ENCODE assay signal across 23 cellular contexts in the genomic region with DNA sequence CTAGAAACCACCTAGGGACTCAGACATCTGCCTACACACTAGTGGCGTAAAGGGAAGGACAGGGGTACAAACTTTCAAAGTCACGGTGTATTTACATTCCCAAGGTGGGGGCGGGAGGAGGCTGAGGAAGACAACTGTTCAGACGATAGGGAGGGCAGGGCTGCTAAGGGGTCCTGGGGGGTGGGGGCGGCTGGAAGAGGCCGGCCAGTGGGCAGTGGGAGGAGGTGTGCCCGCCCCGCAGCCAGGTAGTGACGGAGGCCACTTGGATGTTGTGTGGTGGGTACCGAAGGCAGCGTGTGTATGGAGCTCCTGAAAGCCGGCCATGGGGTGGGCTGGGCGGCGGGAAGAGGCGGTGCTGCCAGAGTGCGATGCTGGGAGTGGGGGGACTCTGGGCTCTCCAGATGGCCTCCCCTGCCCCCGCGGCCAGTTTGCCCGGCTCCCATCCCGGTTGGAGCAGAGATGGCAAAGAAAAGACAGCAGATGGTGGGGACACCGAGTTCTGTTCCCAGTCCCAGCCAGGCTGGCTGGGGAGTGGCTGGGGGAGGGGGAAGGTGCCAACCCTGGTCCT. TPM values are rescaled to one million over a fixed set of nuclear protein-coding genes. Genes with fewer than 3 reads are reported as not detected.
A peak's percentile ranks its signal among the peaks of the same experiment; 100 is the strongest.
DNase-seq lines count a peak whose midpoint lies in the region; ATAC-seq and TF ChIP-seq lines count a peak whose summit lies in the region.
"Had no signal": no experiment of that assay in that cellular context is flagged by ENCODE, and none has a peak within 500 bp of the region (broad histone marks: within the 10 kb centered on the region; RNA-seq: fewer than 3 reads in every experiment).

No MANE protein-coding gene starts in this region.

- H3K4me1 ChIP-seq in BE2C (peaks cover 23% of the 10 kb centered on the region), mucosa of descending colon (ENCODE audit: low read depth) (no peaks in the 10 kb centered on the region), right lobe of liver (no peaks in the 10 kb centered on the region)

- DNase-seq in BE2C (peak; percentile 10), DMS 273 treated with DMSO at 0.1 percent for 48 hours (lab: John Stamatoyannopoulos, UW) (peak; percentile 82), NCI-H524 (lab: John Stamatoyannopoulos, UW) (peak; percentile 81 to 88), cerebellum (ENCODE audit: low spot score) (peak; percentile 68), mucosa of descending colon (no peak), hypothalamus (lab: John Stamatoyannopoulos, UW) (no peak), right lobe of liver (no peak)
- no peak for DNase-seq in stimulated activated naive B cell treated with anti-CD40 and anti-IgM and Interleukin-4, amounts not matched to agents 10 μg/mL and 1 μg/mL and 100 μg/mL, for 72 hours
- DNase-seq: CD8-positive, alpha-beta memory T cell; DMS153; DND-41; Karpas-422; NCI-H1092; NCI-H1417 treated with DMSO at 0.1 percent for 48 hours; NCI-H1930; NCI-H2107; NCI-H446 treated with DMSO at 0.1 percent for 48 hours; NCI-H69; Right ventricle myocardium superior had no signal

- no peak for ATAC-seq in stimulated activated naive B cell treated with anti-CD40 and anti-IgM and Interleukin-4, amounts not matched to agents 10 μg/mL and 1 μg/mL and 100 μg/mL, for 72 hours (replicated peaks)
- ATAC-seq in mucosa of descending colon = no peak
- no peak for ATAC-seq in right lobe of liver
- ATAC-seq: HepG2 had no signal

- H3K4me3 Mint-ChIP-seq in stimulated activated naive B cell treated with anti-CD40 and anti-IgM and Interleukin-4, amounts not matched to agents 10 μg/mL and 1 μg/mL and 100 μg/mL, for 72 hours = no peak overlapping the region
- H3K4me3 Mint-ChIP-seq: B cell; CD14-positive monocyte; CD8-positive, alpha-beta memory T cell had no signal

- H3K4me3 ChIP-seq in BE2C (ENCODE audit: low read depth, low read length) (no peak overlapping the region), mucosa of descending colon (no peak overlapping the region), right lobe of liver (no peak overlapping the region)

- no peaks in the 10 kb centered on the region for H3K9me3 Mint-ChIP-seq in stimulated activated naive B cell treated with anti-CD40 and anti-IgM and Interleukin-4, amounts not matched to agents 10 μg/mL and 1 μg/mL and 100 μg/mL, for 72 hours
- H3K9me3 Mint-ChIP-seq: CD8-positive, alpha-beta memory T cell had no signal

- H3K9me3 ChIP-seq in BE2C = no peaks in the 10 kb centered on the region
- no peaks in the 10 kb centered on the region for H3K9me3 ChIP-seq in mucosa of descending colon
- no peaks in the 10 kb centered on the region for H3K9me3 ChIP-seq in right lobe of liver

- no peak for TF ChIP-seq POLR2A in right lobe of liver (IDR thresholded peaks at IDR 0.05)

- peaks cover 0 to 8% of the 10 kb centered on the region in 2 donors for H3K27me3 Mint-ChIP-seq in stimulated activated naive B cell treated with anti-CD40 and anti-IgM and Interleukin-4, amounts not matched to agents 10 μg/mL and 1 μg/mL and 100 μg/mL, for 72 hours
- H3K27me3 Mint-ChIP-seq: B cell had no signal

- H3K36me3 Mint-ChIP-seq in stimulated activated naive B cell treated with anti-CD40 and anti-IgM and Interleukin-4, amounts not matched to agents 10 μg/mL and 1 μg/mL and 100 μg/mL, for 72 hours = peaks cover 7% of the 10 kb centered on the region in 2 donors
- H3K36me3 Mint-ChIP-seq: CD14-positive monocyte; CD8-positive, alpha-beta memory T cell had no signal

- H3K4me1 Mint-ChIP-seq in stimulated activated naive B cell treated with anti-CD40 and anti-IgM and Interleukin-4, amounts not matched to agents 10 μg/mL and 1 μg/mL and 100 μg/mL, for 72 hours = peaks cover 3 to 14% of the 10 kb centered on the region in 2 donors
- H3K4me1 Mint-ChIP-seq: B cell, CD14-positive monocyte had no signal

- H3K27ac Mint-ChIP-seq in stimulated activated naive B cell treated with anti-CD40 and anti-IgM and Interleukin-4, amounts not matched to agents 10 μg/mL and 1 μg/mL and 100 μg/mL, for 72 hours = no peak overlapping the region
- H3K27ac Mint-ChIP-seq: B cell, CD14-positive monocyte had no signal

- H3K27me3 ChIP-seq in BE2C (no peaks in the 10 kb centered on the region), right lobe of liver (no peaks in the 10 kb centered on the region)

- H3K36me3 ChIP-seq in BE2C (peaks cover 45% of the 10 kb centered on the region), mucosa of descending colon (ENCODE audit: low read depth) (no peaks in the 10 kb centered on the region), right lobe of liver (no peaks in the 10 kb centered on the region)

- WGBS in right lobe of liver (ENCODE audit: insufficient coverage, low coverage, low lambda C conversion rate, missing lambda C conversion rate) = 53% methylated on average over 10 of the region's 21 CpGs

- TF ChIP-seq CTCF in BE2C (IDR thresholded peaks at IDR 0.05; ENCODE audit: low read depth, low read length) (no peak), mucosa of descending colon (IDR thresholded peaks at IDR 0.05) (no peak), right lobe of liver (IDR thresholded peaks at IDR 0.05) (no peak)

- H3K27ac ChIP-seq in right lobe of liver = no peak overlapping the region

- intact Hi-C loops in mucosa of descending colon (cut with DNase I, micrococcal nuclease) = no loop called here
- intact Hi-C loops in right lobe of liver (cut with DNase I) = no loop called here

RNA-seq across cellular contexts. Expression of a gene that starts 24.2 kb away (rescaled TPM):
- polyA plus RNA-seq in BE2C (2012; ENCODE audit: insufficient read depth, insufficient read length, low read depth) = 1,367 TPM
- total RNA-seq in cerebellum (107 TPM), mucosa of descending colon (10 to 100 TPM in 1 of 3 donors, 1 to 10 TPM in 2; 3.0 to 66.9 (median 7.0) TPM), right lobe of liver (under 1 TPM in 4 of 6 experiments, not detected in 2; 0.33 to 0.64 (median 0.47) TPM)
- polyA plus RNA-seq: CD14-positive monocyte had no signal

RNA-seq across cellular contexts. Expression of a gene that starts 31.5 kb away (rescaled TPM):
- 127 TPM for polyA plus RNA-seq in BE2C (2012; ENCODE audit: insufficient read depth, insufficient read length, low read depth)
- total RNA-seq in cerebellum (89.6 TPM), mucosa of descending colon (10 to 100 TPM in 1 of 3 donors, 1 to 10 TPM in 2; 1.5 to 24.2 (median 2.8) TPM), right lobe of liver (1 to 10 TPM in 5 of 6 experiments, under 1 TPM in 1; 0.61 to 2.3 (median 1.5) TPM)
- total RNA-seq: B cell, HepG2 had no signal
- polyA plus RNA-seq: CD14-positive monocyte, HepG2 had no signal

RNA-seq across cellular contexts. Expression of a gene that starts 42.7 kb away (rescaled TPM):
- polyA plus RNA-seq in BE2C (2012; ENCODE audit: insufficient read depth, insufficient read length, low read depth) = 6.0 TPM
- not detected for total RNA-seq in cerebellum
- under 1 TPM; 0.43 to 0.78 (median 0.54) TPM for total RNA-seq in mucosa of descending colon
- total RNA-seq in right lobe of liver = under 1 TPM in 1 of 6 experiments, not detected in 5; 0.31 TPM
- total RNA-seq: B cell; CD8-positive, alpha-beta memory T cell; HepG2; HT1080 had no signal
- polyA plus RNA-seq: CD8-positive, alpha-beta memory T cell; HepG2 had no signal

Comparison
In these comparisons a context has a peak if more than half of its experiments do, and no peak if none do; other contexts are left out.
1. DNase-seq: peak in BE2C (single experiment), DMS 273 treated with DMSO at 0.1 percent for 48 hours (single experiment), NCI-H524 (2 of 2) and cerebellum (single experiment); none in stimulated activated naive B cell treated with anti-CD40 and anti-IgM and Interleukin-4, amounts not matched to agents 10 μg/mL and 1 μg/mL and 100 μg/mL, for 72 hours (single experiment), mucosa of descending colon (0 of 3), hypothalamus (0 of 51) and right lobe of liver (0 of 3).